In genomic region chr2:178513876-178514275, GRCh38 we compare ENCODE assay signal across 23 cellular contexts. TPM values are rescaled to one million over a fixed set of nuclear protein-coding genes. Genes with fewer than 3 reads are reported as not detected.
DNase-seq lines count a peak whose midpoint lies in the region; ATAC-seq and TF ChIP-seq lines count a peak whose summit lies in the region.
"Had no signal": no experiment of that assay in that cellular context is flagged by ENCODE, and none has a peak within 500 bp of the region (broad histone marks: within the 10 kb centered on the region; RNA-seq: fewer than 3 reads in every experiment).

No MANE protein-coding gene starts in this region.

- no peaks in the 10 kb centered on the region for H4K20me1 ChIP-seq in osteoblast (ENCODE audit: insufficient read depth, low read length)

- no peak overlapping the region for H2AFZ ChIP-seq in osteoblast (ENCODE audit: low read length)
- H2AFZ ChIP-seq: hepatocyte, parathyroid adenoma had no signal

- peak overlapping the region; percentile 38 for H3K4me2 ChIP-seq in osteoblast (ENCODE audit: insufficient read depth, low read length)
- H3K4me2 ChIP-seq: hepatocyte had no signal

- ATAC-seq in HG03457 (IDR thresholded peaks at IDR 0.05; ENCODE audit: unreplicated experiment): no peak
- ATAC-seq: natural killer cell had no signal

- peak overlapping the region; percentile 17 for H3K27ac ChIP-seq in osteoblast (ENCODE audit: low read depth, low read length)
- H3K27ac ChIP-seq: hepatocyte, parathyroid adenoma, SK-N-MC, skin epidermis, uterus had no signal

- H3K9me3 ChIP-seq in MG63 (peaks cover 3% of the 10 kb centered on the region; the same call in 1 of the 2 replicates), osteoblast (ENCODE audit: low read depth, low read length) (no peaks in the 10 kb centered on the region)
- H3K9me3 ChIP-seq: uterus had no signal

- DNase-seq in EL (peak; percentile 29), MG63 (peak; percentile 42), astrocyte of the hippocampus (ENCODE audit: low read depth, low spot score) (peak; percentile 45), osteoblast (ENCODE audit: insufficient read length, low spot score, missing footprints) (no peak), NCI-H2107 treated with DMSO at 0.1 percent for 48 hours (lab: John Stamatoyannopoulos, UW; ENCODE audit: unreplicated experiment) (no peak), NCI-H2196 treated with DMSO at 0.1 percent for 48 hours (lab: John Stamatoyannopoulos, UW; ENCODE audit: unreplicated experiment) (no peak)
- DNase-seq: activated CD4-positive, alpha-beta T cell treated with anti-CD3 and anti-CD28 coated beads for 4 hours; activated gamma-delta T cell; amniotic stem cell; C1 segment of cervical spinal cord; DMS 273 treated with DMSO at 0.1 percent for 48 hours; effector memory CD8-positive, alpha-beta T cell; islet precursor cell; natural killer cell; NCI-H2029 treated with DMSO at 0.1 percent for 48 hours; NCI-H526; stimulated activated CD4-positive, alpha-beta T cell treated with anti-CD3 and anti-CD28 coated beads, Interleukin-4, amount 100 ng/mL, for 1 hour; uterus had no signal

- H3K79me2 ChIP-seq in osteoblast (ENCODE audit: insufficient read depth, low read length): peaks cover under 1% of the 10 kb centered on the region
- H3K79me2 ChIP-seq: hepatocyte had no signal

- H3K4me3 ChIP-seq in MG63 (no peak overlapping the region), osteoblast (ENCODE audit: insufficient read depth, low read length) (no peak overlapping the region)
- H3K4me3 ChIP-seq: hepatocyte, SK-N-MC, skin epidermis, uterus had no signal

- peaks cover 26% of the 10 kb centered on the region for H3K4me1 ChIP-seq in osteoblast (ENCODE audit: insufficient read depth, low read length)
- H3K4me1 ChIP-seq: parathyroid adenoma, uterus had no signal

- no peak for TF ChIP-seq CTCF in osteoblast (IDR thresholded peaks at IDR 0.05; ENCODE audit: extremely low read depth, low read depth, low read length)

- peaks cover 11% of the 10 kb centered on the region; the same call in 1 of the 2 replicates for H3K36me3 ChIP-seq in MG63
- no peaks in the 10 kb centered on the region for H3K36me3 ChIP-seq in osteoblast (ENCODE audit: insufficient read depth, low read length)
- H3K36me3 ChIP-seq: uterus had no signal

- H3K27me3 ChIP-seq in MG63: no peaks in the 10 kb centered on the region
- no peaks in the 10 kb centered on the region for H3K27me3 ChIP-seq in osteoblast (ENCODE audit: insufficient read depth, low read length)
- H3K27me3 ChIP-seq: hepatocyte had no signal

RNA-seq across cellular contexts. Expression of gene PLEKHA3, which starts 33.6 kb away (rescaled TPM):
- 14.8 and 23.7 TPM in 2 replicates for total RNA-seq in MG63 (2014; rRNA removed; shearing (Covaris generic); ENCODE audit: low replicate concordance)
- 7.1 and 8.7 TPM in 2 replicates for total RNA-seq in osteoblast

RNA-seq across cellular contexts. Expression of gene FKBP7, which starts 35.5 kb away (rescaled TPM):
- total RNA-seq in MG63 (2014; rRNA removed; shearing (Covaris generic); ENCODE audit: low replicate concordance): 17.2 and 21.6 TPM in 2 replicates
- total RNA-seq in osteoblast: 37.6 and 42.1 TPM in 2 replicates

Comparison
In these comparisons a context has a peak if more than half of its experiments do, and no peak if none do; other contexts are left out.
1. DNase-seq: peak in EL (single experiment), MG63 (single experiment) and astrocyte of the hippocampus (single experiment); none in osteoblast (single experiment), NCI-H2107 treated with DMSO at 0.1 percent for 48 hours (single experiment) and NCI-H2196 treated with DMSO at 0.1 percent for 48 hours (single experiment).